Comparison of ENCODE assay signal across 24 cellular contexts in the genomic region with DNA sequence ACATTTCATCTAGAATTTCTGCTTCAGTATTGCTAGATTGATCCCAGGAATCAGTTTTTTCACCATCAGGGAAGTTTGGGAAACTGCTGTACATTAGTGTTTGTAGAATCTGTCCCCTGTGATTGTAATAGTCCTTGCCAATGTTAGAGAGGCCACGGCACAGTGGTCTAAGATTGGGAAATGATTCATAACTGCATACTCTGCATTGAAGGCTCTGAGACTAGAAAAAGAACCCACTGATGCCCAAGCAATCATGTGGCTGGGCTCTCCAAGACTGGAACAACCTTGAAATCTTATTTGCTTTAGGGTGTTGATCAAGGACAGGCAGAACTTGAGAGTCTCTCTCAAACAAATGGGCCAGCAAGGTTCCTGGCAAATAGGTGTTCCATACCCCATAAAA.
"Had no signal": no experiment of that assay in that cellular context is flagged by ENCODE, and none has a peak within 500 bp of the region (broad histone marks: within the 10 kb centered on the region; RNA-seq: fewer than 3 reads in every experiment).

No MANE protein-coding gene starts in this region.

- H3K4me3 ChIP-seq: dorsolateral prefrontal cortex, gastrocnemius medialis, lung, prostate gland, right atrium auricular region, stomach, thyroid gland, vagina had no signal

- FAIRE-seq: kidney had no signal

- H3K9me3 Mint-ChIP-seq: memory B cell; stimulated activated effector memory CD8-positive, alpha-beta T cell treated with anti-CD3 and anti-CD28 coated beads, Interleukin-12 subunit alpha, Interleukin-12 subunit beta, amount 100 ng/mL, for 72 hours had no signal

- H3K27me3 ChIP-seq: gastrocnemius medialis, neutrophil, right atrium auricular region, stomach, thyroid gland, vagina had no signal

- DNase-seq: dorsolateral prefrontal cortex; effector CD4-positive, alpha-beta T cell; gastrocnemius medialis; head of caudate nucleus; kidney; naive B cell; stimulated activated CD4-positive, alpha-beta T cell treated with anti-CD3 and anti-CD28 coated beads, Interleukin-2, amount 100 ng/mL, for 24 hours; stimulated activated CD4-positive, alpha-beta T cell treated with anti-CD3 and anti-CD28 coated beads, Interleukin-4, amount 100 ng/mL, for 24 hours; stimulated activated naive CD4-positive, alpha-beta T cell treated with Interleukin-2 at 50 U/mL for 16 hours; stomach; thyroid gland; trophoblast cell had no signal

- H3K79me2 ChIP-seq: parathyroid adenoma had no signal

- H3K27ac ChIP-seq: dorsolateral prefrontal cortex, gastrocnemius medialis, neutrophil, parathyroid adenoma, prostate gland, right atrium auricular region, stomach, thyroid gland, vagina had no signal

- H2AFZ ChIP-seq: parathyroid adenoma had no signal

- H3K36me3 Mint-ChIP-seq: memory B cell; naive B cell; natural killer cell treated with Interleukin-12 subunit alpha and Interleukin-12 subunit beta and Interleukin-15 and Interleukin-18, amount 100 ng/mL, for 72 hours; stimulated activated effector memory CD8-positive, alpha-beta T cell treated with anti-CD3 and anti-CD28 coated beads, Interleukin-12 subunit alpha, Interleukin-12 subunit beta, amount 100 ng/mL, for 72 hours had no signal

- H3K36me3 ChIP-seq: gastrocnemius medialis, neutrophil, prostate gland, right atrium auricular region, stomach, thyroid gland, vagina had no signal

- H3K27me3 Mint-ChIP-seq: memory B cell; naive B cell; natural killer cell treated with Interleukin-12 subunit alpha and Interleukin-12 subunit beta and Interleukin-15 and Interleukin-18, amount 100 ng/mL, for 72 hours had no signal

- H3K27ac Mint-ChIP-seq: memory B cell; naive B cell; natural killer cell treated with Interleukin-12 subunit alpha and Interleukin-12 subunit beta and Interleukin-15 and Interleukin-18, amount 100 ng/mL, for 72 hours; stimulated activated effector memory CD8-positive, alpha-beta T cell treated with anti-CD3 and anti-CD28 coated beads, Interleukin-12 subunit alpha, Interleukin-12 subunit beta, amount 100 ng/mL, for 72 hours had no signal

- H3K4me1 Mint-ChIP-seq: memory B cell; naive B cell; stimulated activated effector memory CD8-positive, alpha-beta T cell treated with anti-CD3 and anti-CD28 coated beads, Interleukin-12 subunit alpha, Interleukin-12 subunit beta, amount 100 ng/mL, for 72 hours had no signal

- H3K4me1 ChIP-seq: parathyroid adenoma, prostate gland, right atrium auricular region, stomach, thyroid gland, vagina had no signal

- H3K4me3 Mint-ChIP-seq: memory B cell; naive B cell; natural killer cell treated with Interleukin-12 subunit alpha and Interleukin-12 subunit beta and Interleukin-15 and Interleukin-18, amount 100 ng/mL, for 72 hours; neural crest cell; stimulated activated effector memory CD8-positive, alpha-beta T cell treated with anti-CD3 and anti-CD28 coated beads, Interleukin-12 subunit alpha, Interleukin-12 subunit beta, amount 100 ng/mL, for 72 hours had no signal

- ATAC-seq: gastrocnemius medialis; left lobe of liver; natural killer cell treated with Interleukin-12 subunit alpha and Interleukin-12 subunit beta and Interleukin-15 and Interleukin-18, amount 100 ng/mL, for 72 hours; sciatic nerve; stimulated activated effector memory CD8-positive, alpha-beta T cell treated with anti-CD3 and anti-CD28 coated beads, Interleukin-12 subunit alpha, Interleukin-12 subunit beta, amount 100 ng/mL, for 72 hours had no signal
